Comparison of ENCODE assay signal across 25 cellular contexts in genomic region chr20:37647946-37648345, GRCh38.
"Had no signal": no experiment of that assay in that cellular context is flagged by ENCODE, and none has a peak within 500 bp of the region (broad histone marks: within the 10 kb centered on the region; RNA-seq: fewer than 3 reads in every experiment).

No MANE protein-coding gene starts in this region.

- ATAC-seq: K562 had no signal

- H3K27ac ChIP-seq: KMS-11, SJSA1, SK-N-MC had no signal

- H3K27ac Mint-ChIP-seq: IgD-negative memory B cell had no signal

- H3K9me3 ChIP-seq: SJSA1 had no signal

- FAIRE-seq: K562, RCC 7860 had no signal

- DNase-seq: Kasumi-1, MM.1S, MV-4-11, NCI-H1048, NCI-H1105, NCI-H1417, NCI-H1436 treated with DMSO at 0.1 percent for 48 hours, NCI-H1694, NCI-H187 treated with DMSO at 0.1 percent for 48 hours, NCI-H2029 treated with DMSO at 0.1 percent for 48 hours, NCI-H226, NCI-H446, NCI-H510A, NCI-H524 treated with DMSO at 0.1 percent for 48 hours, NCI-H69, NCI-H774, Right ventricle myocardium superior, RPMI8226, SIG-M5 had no signal

- H3K36me3 Mint-ChIP-seq: IgD-negative memory B cell had no signal

- H3K4me1 ChIP-seq: SJSA1 had no signal

- H3K4me2 ChIP-seq: KMS-11 had no signal

- H3K4me3 Mint-ChIP-seq: IgD-negative memory B cell had no signal

- H3K36me3 ChIP-seq: SJSA1 had no signal

- H3K9ac ChIP-seq: KMS-11 had no signal

- H3K4me3 ChIP-seq: K562, SJSA1, SK-N-MC had no signal
